19 cellular contexts compared by ENCODE assay signal in genomic region chr19:4673726-4674125, GRCh38.
"Had no signal": no experiment of that assay in that cellular context is flagged by ENCODE, and none has a peak within 500 bp of the region (broad histone marks: within the 10 kb centered on the region; RNA-seq: fewer than 3 reads in every experiment).

No MANE protein-coding gene starts in this region.

- H3K9me3 ChIP-seq: esophagus squamous epithelium, neutrophil, stomach, thoracic aorta, transverse colon had no signal

- H3K27me3 ChIP-seq: esophagus squamous epithelium, neutrophil, stomach, transverse colon had no signal

- H3K4me3 ChIP-seq: esophagus squamous epithelium, lung, stomach, thoracic aorta, transverse colon had no signal

- H3K9me3 Mint-ChIP-seq: immature natural killer cell; naive thymus-derived CD4-positive, alpha-beta T cell had no signal

- H3K4me3 Mint-ChIP-seq: immature natural killer cell; naive thymus-derived CD4-positive, alpha-beta T cell had no signal

- H3K27ac ChIP-seq: esophagus squamous epithelium, neutrophil, stomach, thoracic aorta, transverse colon had no signal

- DNase-seq: effector memory CD4-positive, alpha-beta T cell; esophagus squamous epithelium; foreskin fibroblast; immature natural killer cell; left colon; left ventricle myocardium superior; naive thymus-derived CD4-positive, alpha-beta T cell; posterior cingulate gyrus; right cardiac atrium; stimulated activated CD4-positive, alpha-beta T cell treated with anti-CD3 and anti-CD28 coated beads, Interleukin-4, amount 100 ng/mL, for 24 hours; stimulated activated naive CD4-positive, alpha-beta T cell; stomach; substantia nigra; transverse colon had no signal

- FAIRE-seq: endometrium, keratinocyte had no signal

- H3K27me3 Mint-ChIP-seq: naive thymus-derived CD4-positive, alpha-beta T cell had no signal

- H3K36me3 ChIP-seq: transverse colon had no signal
